21 cellular contexts compared by ENCODE assay signal in genomic region chr2:145777914-145778313, GRCh38.
DNase-seq lines count a peak whose midpoint lies in the region; ATAC-seq and TF ChIP-seq lines count a peak whose summit lies in the region.
"Had no signal": no experiment of that assay in that cellular context is flagged by ENCODE, and none has a peak within 500 bp of the region (broad histone marks: within the 10 kb centered on the region; RNA-seq: fewer than 3 reads in every experiment).

No MANE protein-coding gene starts in this region.

- H3K9me3 ChIP-seq in testis: no peaks in the 10 kb centered on the region
- H3K9me3 ChIP-seq: body of pancreas, esophagus squamous epithelium, prostate gland had no signal

- H3K4me3 ChIP-seq in testis: no peak overlapping the region
- H3K4me3 ChIP-seq: body of pancreas, esophagus squamous epithelium, prostate gland had no signal

- no peaks in the 10 kb centered on the region for H3K27me3 ChIP-seq in testis
- H3K27me3 ChIP-seq: body of pancreas, esophagus squamous epithelium had no signal

- no peaks in the 10 kb centered on the region for H3K36me3 ChIP-seq in testis (ENCODE audit: low read depth, missing control alignments)
- H3K36me3 ChIP-seq: esophagus squamous epithelium, prostate gland had no signal

- intact Hi-C loops in testis (cut with DNase I; ENCODE audit: low total_unique reads): no loop called here

- H3K4me1 ChIP-seq in testis: no peaks in the 10 kb centered on the region
- H3K4me1 ChIP-seq: body of pancreas, esophagus squamous epithelium, prostate gland had no signal

- WGBS in testis, 2 donors: 91 to 100% methylated on average over 3 of the region's 3 CpGs

- peak; percentile 13 for DNase-seq in kidney tubule cell (ENCODE audit: low spot score)
- no peak for DNase-seq in testis
- DNase-seq in stimulated activated CD4-positive, alpha-beta T cell treated with anti-CD3 and anti-CD28 coated beads, Interleukin-15, amount 100 ng/mL, for 24 hours: no peak
- DNase-seq: activated CD4-positive, alpha-beta T cell treated with anti-CD3 and anti-CD28 coated beads for 4 hours; body of pancreas; CD4-positive, CD25-positive, alpha-beta regulatory T cell; DMS79; effector memory CD8-positive, alpha-beta T cell; esophagus squamous epithelium; NCI-H1092 treated with DMSO at 0.1 percent for 48 hours; NCI-H524 treated with DMSO at 0.1 percent for 48 hours; nephron progenitor cell; small intestine; stimulated activated CD4-positive, alpha-beta T cell treated with anti-CD3 and anti-CD28 coated beads, Interleukin-4, amount 100 ng/mL, for 24 hours; substantia nigra had no signal

- H3K27ac ChIP-seq in testis: no peak overlapping the region
- H3K27ac ChIP-seq: body of pancreas, esophagus squamous epithelium, prostate gland had no signal

- no peak for TF ChIP-seq POLR2A in testis (IDR thresholded peaks at IDR 0.05)

- no peak for TF ChIP-seq CTCF in testis (IDR thresholded peaks at IDR 0.05)

- ATAC-seq in GM18519 (IDR thresholded peaks at IDR 0.05; ENCODE audit: low FRiP score, unreplicated experiment) (peak; percentile 46), GM21390 (IDR thresholded peaks at IDR 0.05; ENCODE audit: unreplicated experiment) (peak; percentile 45), HG02981 (IDR thresholded peaks at IDR 0.05; ENCODE audit: unreplicated experiment) (peak; percentile 64), GM19467 (IDR thresholded peaks at IDR 0.05; ENCODE audit: unreplicated experiment) (no peak)
- ATAC-seq: activated T-helper 17 cell treated with anti-CD3 and anti-CD28 coated beads, Interleukin-2, amount 50 U/mL, for 72 hours; effector memory CD8-positive, alpha-beta T cell had no signal
